Comparison of ENCODE assay signal across 18 cellular contexts in the genomic region with DNA sequence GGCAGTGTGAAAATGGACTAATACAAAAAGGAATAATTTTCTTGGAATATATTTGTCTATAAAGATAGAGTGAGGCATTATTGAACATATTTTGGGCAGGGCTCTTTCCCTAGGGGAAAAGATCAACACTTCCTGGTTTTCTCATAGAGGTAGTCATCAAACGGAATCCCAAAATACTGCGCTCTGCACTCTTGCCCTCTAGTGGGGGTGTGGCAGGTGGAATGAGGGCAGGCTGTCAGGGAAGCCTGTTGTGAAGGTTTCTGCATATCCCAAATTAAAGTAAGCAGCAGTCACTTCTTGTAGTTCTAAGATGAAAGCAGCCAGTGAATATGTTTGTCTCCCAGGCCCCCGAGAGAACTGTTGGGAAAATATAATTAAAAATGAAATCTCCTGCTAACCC.
"Had no signal": no experiment of that assay in that cellular context is flagged by ENCODE, and none has a peak within 500 bp of the region (broad histone marks: within the 10 kb centered on the region; RNA-seq: fewer than 3 reads in every experiment).

No MANE protein-coding gene starts in this region.

- H3K4me3 ChIP-seq: breast epithelium, gastrocnemius medialis, sigmoid colon, stomach, thoracic aorta had no signal

- H3K9ac ChIP-seq: parathyroid adenoma had no signal

- DNase-seq: activated CD4-positive, alpha-beta T cell treated with anti-CD3 and anti-CD28 coated beads, Interleukin-2, amount 50 U/mL, for 4 hours; activated CD4-positive, CD25-positive, alpha-beta regulatory T cell treated with anti-CD3 and anti-CD28 coated beads, Interleukin-2, amount 50 U/mL, for 72 hours; activated naive CD4-positive, alpha-beta T cell treated with anti-CD3 and anti-CD28 coated beads for 36 hours; activated naive CD8-positive, alpha-beta T cell treated with anti-CD3 and anti-CD28 coated beads, Interleukin-2, amount 50 U/mL, for 24 hours; aorta; cerebellar nuclear complex; effector memory CD8-positive, alpha-beta T cell; gastrocnemius medialis; naive thymus-derived CD4-positive, alpha-beta T cell; sigmoid colon; stimulated activated CD4-positive, alpha-beta T cell treated with anti-CD3 and anti-CD28 coated beads, Interleukin-1b, Interleukin-23, amount 100 ng/mL, for 48 hours; stomach had no signal

- H3K79me2 ChIP-seq: parathyroid adenoma had no signal

- H3K9me3 ChIP-seq: breast epithelium, gastrocnemius medialis, stomach, thoracic aorta had no signal

- H3K36me3 ChIP-seq: breast epithelium, gastrocnemius medialis, sigmoid colon, stomach, thoracic aorta had no signal

- H2AFZ ChIP-seq: parathyroid adenoma had no signal

- FAIRE-seq: keratinocyte had no signal

- H3K27me3 ChIP-seq: breast epithelium, gastrocnemius medialis, sigmoid colon, stomach had no signal

- H3K27ac ChIP-seq: breast epithelium, epithelial cell of prostate, gastrocnemius medialis, parathyroid adenoma, sigmoid colon, stomach, thoracic aorta had no signal

- H3K4me1 ChIP-seq: breast epithelium, gastrocnemius medialis, parathyroid adenoma, sigmoid colon, stomach had no signal

- ATAC-seq: activated naive CD8-positive, alpha-beta T cell treated with anti-CD3 and anti-CD28 coated beads, Interleukin-2, amount 50 U/mL, for 24 hours; effector memory CD8-positive, alpha-beta T cell; gastrocnemius medialis; left lobe of liver; naive thymus-derived CD4-positive, alpha-beta T cell had no signal
